Comparison of ENCODE assay signal across 11 cellular contexts in the genomic region with DNA sequence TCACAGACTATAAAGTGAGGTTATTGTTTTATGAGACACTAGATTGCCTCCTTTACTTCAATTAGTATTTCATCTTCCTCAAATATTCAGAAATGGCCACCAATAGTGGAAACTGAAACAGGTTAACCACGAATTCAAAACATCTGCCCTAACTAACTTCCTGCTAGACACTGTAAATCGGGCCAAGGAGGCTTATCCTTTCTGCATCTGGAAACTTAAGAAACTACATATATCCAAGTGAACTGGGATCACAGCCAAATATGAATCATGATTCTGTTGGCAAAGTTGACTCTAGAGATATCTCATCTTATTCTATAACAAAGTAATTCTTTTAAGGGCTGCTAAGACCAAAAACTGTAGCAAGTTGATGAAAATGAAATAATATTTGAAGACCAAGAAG.
DNase-seq lines count a peak whose midpoint lies in the region; ATAC-seq and TF ChIP-seq lines count a peak whose summit lies in the region.
"Had no signal": no experiment of that assay in that cellular context is flagged by ENCODE, and none has a peak within 500 bp of the region (broad histone marks: within the 10 kb centered on the region; RNA-seq: fewer than 3 reads in every experiment).

No MANE protein-coding gene starts in this region.

- no peak overlapping the region for H2AFZ ChIP-seq in GM23248

- H3K9ac ChIP-seq in GM23248 = no peak overlapping the region

- H3K27ac Mint-ChIP-seq in activated naive CD4-positive, alpha-beta T cell treated with anti-CD3 and anti-CD28 coated beads, Interleukin-2, amount 50 U/mL, for 72 hours = no peak overlapping the region

- in situ Hi-C loops in GM23248 (cut with MboI) = no loop called here
- in situ Hi-C loops in GM13976 (cut with MboI; ENCODE audit: low sequenced_read_pairs, unreplicated experiment) = no loop called here

- H3K4me2 ChIP-seq in GM23248 (ENCODE audit: unreplicated experiment) = peak overlapping the region; percentile 8

- no peak overlapping the region for H3K27ac ChIP-seq in GM23248
- H3K27ac ChIP-seq: neutrophil had no signal

- no peaks in the 10 kb centered on the region for H3K36me3 ChIP-seq in GM23248 (ENCODE audit: low read depth)
- H3K36me3 ChIP-seq: neutrophil had no signal

- WGBS in GM23248 (ENCODE audit: low coverage in 1 of 2, low lambda C conversion rate in 2 of 2, missing lambda C conversion rate in 2 of 2), 2 experiments = 19 to 31% methylated on average over 2 of the region's 2 CpGs

- TF ChIP-seq CTCF in AG10803 (conservative IDR thresholded peaks at IDR 0.05; ENCODE audit: low read length) = no peak
- TF ChIP-seq CTCF in LNCaP clone FGC (IDR thresholded peaks at IDR 0.05; ENCODE audit: control insufficient read depth, extremely low read depth, insufficient read depth) = no peak
- no peak for TF ChIP-seq CTCF in GM13976 (IDR thresholded peaks at IDR 0.05; ENCODE audit: borderline replicate concordance, control extremely low read depth, extremely low read depth, insufficient read depth, missing control alignments)

- H3K9me3 Mint-ChIP-seq in activated naive CD4-positive, alpha-beta T cell treated with anti-CD3 and anti-CD28 coated beads, Interleukin-2, amount 50 U/mL, for 72 hours = peaks cover 9 to 17% of the 10 kb centered on the region in 2 donors

- no peaks in the 10 kb centered on the region for H3K9me3 ChIP-seq in GM23248 (ENCODE audit: low read depth)
- H3K9me3 ChIP-seq: neutrophil had no signal

- H3K9me2 ChIP-seq in GM23248 (ENCODE audit: insufficient read depth) = no peaks in the 10 kb centered on the region

- DNase-seq in AG10803 (ENCODE audit: low read depth) (peak; percentile 65), GM23248 (peak; percentile 80), LNCaP clone FGC (ENCODE audit: low read depth) (peak; percentile 45), NCI-H1694 (lab: John Stamatoyannopoulos, UW) (no peak), GM13976 (ENCODE audit: low spot score) (no peak)
- no peak for DNase-seq in activated naive CD4-positive, alpha-beta T cell treated with anti-CD3 and anti-CD28 coated beads, Interleukin-2, amount 50 U/mL, for 72 hours (ENCODE audit: low spot score in 2 of 2)
- DNase-seq: DMS79 treated with DMSO at 0.1 percent for 48 hours, NCI-H526 had no signal

- peaks cover 10% of the 10 kb centered on the region; the same call in 1 of the 2 replicates for H3K4me1 ChIP-seq in GM23248 (ENCODE audit: insufficient read depth)

- no peak overlapping the region for H3K4me3 ChIP-seq in AG10803 (ENCODE audit: low read length)
- H3K4me3 ChIP-seq in GM23248 = peak overlapping the region; percentile 30; the same call in 1 of the 2 replicates
- no peak overlapping the region for H3K4me3 ChIP-seq in LNCaP clone FGC (ENCODE audit: low read depth, low read length)

- H3K36me3 Mint-ChIP-seq in activated naive CD4-positive, alpha-beta T cell treated with anti-CD3 and anti-CD28 coated beads, Interleukin-2, amount 50 U/mL, for 72 hours = peaks cover 7 to 19% of the 10 kb centered on the region in 2 donors

- ATAC-seq in esophagus mucosa (peak; percentile 79), HG02759 (IDR thresholded peaks at IDR 0.05; ENCODE audit: unreplicated experiment) (no peak)
- no peak for ATAC-seq in activated naive CD4-positive, alpha-beta T cell treated with anti-CD3 and anti-CD28 coated beads, Interleukin-2, amount 50 U/mL, for 72 hours

- no peaks in the 10 kb centered on the region for H3K79me2 ChIP-seq in GM23248 (ENCODE audit: insufficient read depth)

- H4K20me1 ChIP-seq in GM23248 (ENCODE audit: insufficient read depth) = no peaks in the 10 kb centered on the region

- no peaks in the 10 kb centered on the region for H3K27me3 ChIP-seq in GM23248 (replicated peaks; ENCODE audit: insufficient read depth)
- H3K27me3 ChIP-seq: neutrophil had no signal

- H3F3A ChIP-seq in GM23248 (ENCODE audit: insufficient read depth) = no peaks in the 10 kb centered on the region

Comparison
In these comparisons a context has a peak if more than half of its experiments do, and no peak if none do; other contexts are left out.
1. DNase-seq: peak in AG10803 (single experiment), GM23248 (single experiment) and LNCaP clone FGC (single experiment); none in activated naive CD4-positive, alpha-beta T cell treated with anti-CD3 and anti-CD28 coated beads, Interleukin-2, amount 50 U/mL, for 72 hours (0 of 2), NCI-H1694 (single experiment) and GM13976 (single experiment).